ENCODE assay signal across 2 cellular contexts in the genomic region with DNA sequence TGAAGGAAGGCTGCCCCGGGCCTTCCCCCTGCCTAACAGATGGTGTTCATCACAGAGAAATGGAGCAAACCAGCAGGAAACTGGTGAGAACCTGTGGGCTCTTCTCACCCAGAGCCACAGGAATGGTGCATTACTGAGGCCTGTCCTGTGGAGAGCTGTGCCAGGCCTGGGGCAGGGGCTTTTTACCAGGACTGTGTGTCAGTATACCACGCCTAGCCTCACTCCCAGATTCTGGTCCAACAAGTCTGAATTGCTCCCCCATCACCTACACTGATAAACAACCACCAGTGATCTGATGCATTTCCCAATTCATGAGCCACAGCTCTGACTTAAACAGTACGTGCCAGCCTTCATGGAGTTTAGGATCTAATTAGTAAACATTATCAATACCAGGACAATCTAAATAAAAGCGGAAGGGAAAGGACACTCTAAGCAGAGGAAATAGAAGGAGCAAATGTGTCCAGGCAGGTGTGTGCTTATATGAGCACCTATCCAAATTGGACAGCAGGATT.
TF ChIP-seq lines count a peak whose summit lies in the region.

No MANE protein-coding gene starts in this region.

TF ChIP-seq in HepG2, 621 proteins besides CTCF, POLR2A, EP300 and RAD21:
- TF ChIP-seq HIVEP1 (CRISPR knock-in tag; IDR thresholded peaks at IDR 0.05) = no peak
- TF ChIP-seq, protein P1, sequence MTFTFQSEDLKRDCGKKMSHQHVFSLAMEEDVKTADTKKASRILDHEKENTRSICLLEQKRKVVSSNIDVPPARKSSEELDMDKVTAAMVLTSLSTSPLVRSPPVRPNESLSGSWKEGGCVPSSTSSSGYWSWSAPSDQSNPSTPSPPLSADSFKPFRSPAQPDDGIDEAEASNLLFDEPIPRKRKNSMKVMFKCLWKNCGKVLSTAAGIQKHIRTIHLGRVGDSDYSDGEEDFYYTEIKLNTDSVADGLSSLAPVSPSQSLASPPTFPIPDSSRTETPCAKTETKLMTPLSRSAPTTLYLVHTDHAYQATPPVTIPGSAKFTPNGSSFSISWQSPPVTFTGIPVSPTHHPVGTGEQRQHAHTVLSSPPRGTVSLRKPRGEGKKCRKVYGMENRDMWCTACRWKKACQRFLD (CRISPR knock-in tag; IDR thresholded peaks at IDR 0.05; ENCODE audit: borderline replicate concordance) = no peak

TF ChIP-seq in GM23338, 12 proteins besides CTCF, POLR2A, EP300 and RAD21:
- TF ChIP-seq, protein P2, sequence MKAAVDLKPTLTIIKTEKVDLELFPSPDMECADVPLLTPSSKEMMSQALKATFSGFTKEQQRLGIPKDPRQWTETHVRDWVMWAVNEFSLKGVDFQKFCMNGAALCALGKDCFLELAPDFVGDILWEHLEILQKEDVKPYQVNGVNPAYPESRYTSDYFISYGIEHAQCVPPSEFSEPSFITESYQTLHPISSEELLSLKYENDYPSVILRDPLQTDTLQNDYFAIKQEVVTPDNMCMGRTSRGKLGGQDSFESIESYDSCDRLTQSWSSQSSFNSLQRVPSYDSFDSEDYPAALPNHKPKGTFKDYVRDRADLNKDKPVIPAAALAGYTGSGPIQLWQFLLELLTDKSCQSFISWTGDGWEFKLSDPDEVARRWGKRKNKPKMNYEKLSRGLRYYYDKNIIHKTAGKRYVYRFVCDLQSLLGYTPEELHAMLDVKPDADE (IDR thresholded peaks at IDR 0.05) = no peak
- no peak for TF ChIP-seq ZNF331 (CRISPR knock-in tag; IDR thresholded peaks at IDR 0.05; ENCODE audit: low read depth)
- no peak for TF ChIP-seq JUNB (IDR thresholded peaks at IDR 0.05; ENCODE audit: unreplicated experiment)
- TF ChIP-seq EZH2phosphoT487 (IDR thresholded peaks at IDR 0.05; ENCODE audit: unreplicated experiment) = no peak
- no peak for TF ChIP-seq STAT1 (IDR thresholded peaks at IDR 0.05; ENCODE audit: unreplicated experiment)
- no peak for TF ChIP-seq EZH2 (IDR thresholded peaks at IDR 0.05; ENCODE audit: low read depth, unreplicated experiment)
- TF ChIP-seq CREB1 (CRISPR knock-in tag; IDR thresholded peaks at IDR 0.05; ENCODE audit: low read depth) = no peak
- no peak for TF ChIP-seq NANOG (IDR thresholded peaks at IDR 0.05; ENCODE audit: borderline replicate concordance)
- TF ChIP-seq, protein P3, sequence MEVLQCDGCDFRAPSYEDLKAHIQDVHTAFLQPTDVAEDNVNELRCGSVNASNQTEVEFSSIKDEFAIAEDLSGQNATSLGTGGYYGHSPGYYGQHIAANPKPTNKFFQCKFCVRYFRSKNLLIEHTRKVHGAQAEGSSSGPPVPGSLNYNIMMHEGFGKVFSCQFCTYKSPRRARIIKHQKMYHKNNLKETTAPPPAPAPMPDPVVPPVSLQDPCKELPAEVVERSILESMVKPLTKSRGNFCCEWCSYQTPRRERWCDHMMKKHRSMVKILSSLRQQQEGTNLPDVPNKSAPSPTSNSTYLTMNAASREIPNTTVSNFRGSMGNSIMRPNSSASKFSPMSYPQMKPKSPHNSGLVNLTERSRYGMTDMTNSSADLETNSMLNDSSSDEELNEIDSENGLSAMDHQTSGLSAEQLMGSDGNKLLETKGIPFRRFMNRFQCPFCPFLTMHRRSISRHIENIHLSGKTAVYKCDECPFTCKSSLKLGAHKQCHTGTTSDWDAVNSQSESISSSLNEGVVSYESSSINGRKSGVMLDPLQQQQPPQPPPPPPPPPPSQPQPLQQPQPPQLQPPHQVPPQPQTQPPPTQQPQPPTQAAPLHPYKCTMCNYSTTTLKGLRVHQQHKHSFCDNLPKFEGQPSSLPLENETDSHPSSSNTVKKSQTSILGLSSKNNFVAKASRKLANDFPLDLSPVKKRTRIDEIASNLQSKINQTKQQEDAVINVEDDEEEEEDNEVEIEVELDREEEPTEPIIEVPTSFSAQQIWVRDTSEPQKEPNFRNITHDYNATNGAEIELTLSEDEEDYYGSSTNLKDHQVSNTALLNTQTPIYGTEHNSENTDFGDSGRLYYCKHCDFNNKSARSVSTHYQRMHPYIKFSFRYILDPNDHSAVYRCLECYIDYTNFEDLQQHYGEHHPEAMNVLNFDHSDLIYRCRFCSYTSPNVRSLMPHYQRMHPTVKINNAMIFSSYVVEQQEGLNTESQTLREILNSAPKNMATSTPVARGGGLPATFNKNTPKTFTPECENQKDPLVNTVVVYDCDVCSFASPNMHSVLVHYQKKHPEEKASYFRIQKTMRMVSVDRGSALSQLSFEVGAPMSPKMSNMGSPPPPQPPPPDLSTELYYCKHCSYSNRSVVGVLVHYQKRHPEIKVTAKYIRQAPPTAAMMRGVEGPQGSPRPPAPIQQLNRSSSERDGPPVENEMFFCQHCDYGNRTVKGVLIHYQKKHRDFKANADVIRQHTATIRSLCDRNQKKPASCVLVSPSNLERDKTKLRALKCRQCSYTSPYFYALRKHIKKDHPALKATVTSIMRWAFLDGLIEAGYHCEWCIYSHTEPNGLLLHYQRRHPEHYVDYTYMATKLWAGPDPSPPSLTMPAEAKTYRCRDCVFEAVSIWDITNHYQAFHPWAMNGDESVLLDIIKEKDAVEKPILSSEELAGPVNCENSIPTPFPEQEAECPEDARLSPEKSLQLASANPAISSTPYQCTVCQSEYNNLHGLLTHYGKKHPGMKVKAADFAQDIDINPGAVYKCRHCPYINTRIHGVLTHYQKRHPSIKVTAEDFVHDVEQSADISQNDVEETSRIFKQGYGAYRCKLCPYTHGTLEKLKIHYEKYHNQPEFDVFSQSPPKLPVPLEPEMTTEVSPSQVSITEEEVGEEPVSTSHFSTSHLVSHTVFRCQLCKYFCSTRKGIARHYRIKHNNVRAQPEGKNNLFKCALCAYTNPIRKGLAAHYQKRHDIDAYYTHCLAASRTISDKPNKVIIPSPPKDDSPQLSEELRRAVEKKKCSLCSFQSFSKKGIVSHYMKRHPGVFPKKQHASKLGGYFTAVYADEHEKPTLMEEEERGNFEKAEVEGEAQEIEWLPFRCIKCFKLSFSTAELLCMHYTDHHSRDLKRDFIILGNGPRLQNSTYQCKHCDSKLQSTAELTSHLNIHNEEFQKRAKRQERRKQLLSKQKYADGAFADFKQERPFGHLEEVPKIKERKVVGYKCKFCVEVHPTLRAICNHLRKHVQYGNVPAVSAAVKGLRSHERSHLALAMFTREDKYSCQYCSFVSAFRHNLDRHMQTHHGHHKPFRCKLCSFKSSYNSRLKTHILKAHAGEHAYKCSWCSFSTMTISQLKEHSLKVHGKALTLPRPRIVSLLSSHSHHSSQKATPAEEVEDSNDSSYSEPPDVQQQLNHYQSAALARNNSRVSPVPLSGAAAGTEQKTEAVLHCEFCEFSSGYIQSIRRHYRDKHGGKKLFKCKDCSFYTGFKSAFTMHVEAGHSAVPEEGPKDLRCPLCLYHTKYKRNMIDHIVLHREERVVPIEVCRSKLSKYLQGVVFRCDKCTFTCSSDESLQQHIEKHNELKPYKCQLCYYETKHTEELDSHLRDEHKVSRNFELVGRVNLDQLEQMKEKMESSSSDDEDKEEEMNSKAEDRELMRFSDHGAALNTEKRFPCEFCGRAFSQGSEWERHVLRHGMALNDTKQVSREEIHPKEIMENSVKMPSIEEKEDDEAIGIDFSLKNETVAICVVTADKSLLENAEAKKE (CRISPR knock-in tag; IDR thresholded peaks at IDR 0.05) = no peak
- TF ChIP-seq ZNF114 (CRISPR knock-in tag; IDR thresholded peaks at IDR 0.05) = no peak
